In the genomic region with DNA sequence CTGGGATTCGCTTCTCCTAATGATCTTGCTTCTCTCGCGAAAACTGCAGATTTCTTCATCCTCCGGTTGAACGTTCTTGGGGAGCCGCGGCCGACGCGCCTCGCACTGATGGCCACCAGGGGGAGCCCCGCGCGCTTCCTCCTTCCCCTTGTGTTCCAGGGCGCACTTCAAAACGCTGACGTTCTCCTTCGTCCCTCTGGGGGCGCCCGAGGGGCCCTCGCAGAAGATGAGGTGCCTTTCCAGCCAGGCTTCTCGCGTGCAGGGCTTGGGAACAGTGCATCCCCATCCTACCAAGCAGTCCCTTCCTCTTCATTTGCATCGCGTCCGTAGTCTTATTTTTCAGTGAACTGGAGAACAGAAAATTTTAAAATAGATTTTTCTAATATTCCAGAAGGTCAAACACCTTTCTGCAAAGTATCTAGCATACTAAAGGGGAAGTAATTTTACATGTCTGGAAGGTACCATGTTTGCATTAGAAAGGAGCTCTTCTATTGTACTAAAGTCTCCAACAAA, we compare ENCODE assay signal across 8 cellular contexts. TPM values are rescaled to one million over a fixed set of nuclear protein-coding genes. Genes with fewer than 3 reads are reported as not detected.
DNase-seq lines count a peak whose midpoint lies in the region; ATAC-seq and TF ChIP-seq lines count a peak whose summit lies in the region.

No MANE protein-coding gene starts in this region.

- H3K4me1 ChIP-seq in GM23338 (ENCODE audit: insufficient read depth): peaks cover 9% of the 10 kb centered on the region
- peaks cover 6% of the 10 kb centered on the region for H3K4me1 ChIP-seq in Karpas-422 (ENCODE audit: low read length)
- peaks cover 24% of the 10 kb centered on the region for H3K4me1 ChIP-seq in osteoblast (ENCODE audit: insufficient read depth, low read length)
- peaks cover 0 to 35% (median 7%) of the 10 kb centered on the region in 4 donors for H3K4me1 ChIP-seq in tibial artery

- H3K79me2 ChIP-seq in GM23338 (replicated peaks; ENCODE audit: insufficient read depth) (no peaks in the 10 kb centered on the region), Karpas-422 (ENCODE audit: low read length) (no peaks in the 10 kb centered on the region), osteoblast (ENCODE audit: insufficient read depth, low read length) (no peaks in the 10 kb centered on the region)

- H3K9me2 ChIP-seq in GM23338 (ENCODE audit: insufficient read depth) (no peaks in the 10 kb centered on the region), Karpas-422 (replicated peaks; ENCODE audit: insufficient read depth, low read length) (no peaks in the 10 kb centered on the region)

- 0 out of 2 replicates have a peak, but pooled peaks cover 7% of the 10 kb centered on the region for H3F3A ChIP-seq in GM23338 (replicated peaks; ENCODE audit: low read depth)

- no peaks in the 10 kb centered on the region for H3K36me3 ChIP-seq in GM23338 (ENCODE audit: insufficient read depth)
- H3K36me3 ChIP-seq in Karpas-422 (ENCODE audit: insufficient read depth, low read length): no peaks in the 10 kb centered on the region
- no peaks in the 10 kb centered on the region for H3K36me3 ChIP-seq in osteoblast (ENCODE audit: insufficient read depth, low read length)
- no peaks in the 10 kb centered on the region for H3K36me3 ChIP-seq in tibial artery

- no peak overlapping the region for H3K9ac ChIP-seq in Karpas-422 (ENCODE audit: low read length)

- no peaks in the 10 kb centered on the region for H3K27me3 Mint-ChIP-seq in GM23338 (ENCODE audit: insufficient read depth, low read depth, poor library complexity)
- H3K27me3 Mint-ChIP-seq in activated T-helper 2 cell treated with anti-CD3 and anti-CD28 coated beads, Interferon-gamma antibody, Interleukin-2, Interleukin-4, amounts not matched to agents 10 μg/mL and 5 μg/mL and 100 μg/mL, durations not matched to agents 14 hours and 24 hours and 36 hours (ENCODE audit: low read depth): peaks cover 38% of the 10 kb centered on the region

- POLR2A ChIA-PET in RWPE1 (lab: Yijun Ruan, JAX; ENCODE audit: low non-redundant PET): interaction anchor here (0.7 kb wide), 1 partner anchor 17 kb away, joined by 3 read pairs; no protein-coding TSS in a partner anchor

- H4K20me1 ChIP-seq in GM23338 (replicated peaks; ENCODE audit: insufficient read depth) (no peaks in the 10 kb centered on the region), Karpas-422 (ENCODE audit: insufficient read depth, low read depth, low read length) (no peaks in the 10 kb centered on the region), osteoblast (ENCODE audit: insufficient read depth, low read length) (no peaks in the 10 kb centered on the region)

- H2AFZ ChIP-seq in GM23338 (no peak overlapping the region), Karpas-422 (ENCODE audit: low read length) (no peak overlapping the region), osteoblast (ENCODE audit: low read length) (peak overlapping the region; percentile 86)

- ATAC-seq in GM23338: peak; percentile 99

- H3K4me1 Mint-ChIP-seq in GM23338: peaks cover 13% of the 10 kb centered on the region; the same call in 2 of the 3 replicates
- peaks cover 13% of the 10 kb centered on the region for H3K4me1 Mint-ChIP-seq in activated T-helper 2 cell treated with anti-CD3 and anti-CD28 coated beads, Interferon-gamma antibody, Interleukin-2, Interleukin-4, amounts not matched to agents 10 μg/mL and 5 μg/mL and 100 μg/mL, durations not matched to agents 14 hours and 24 hours and 36 hours (ENCODE audit: low read depth)

- in situ Hi-C loops in G401 (cut with HindIII; ENCODE audit: low sequenced_read_pairs): no loop called here

- no peaks in the 10 kb centered on the region; the same call in 2 of the 3 replicates for H3K36me3 Mint-ChIP-seq in GM23338 (ENCODE audit: low read depth)
- H3K36me3 Mint-ChIP-seq in activated T-helper 2 cell treated with anti-CD3 and anti-CD28 coated beads, Interferon-gamma antibody, Interleukin-2, Interleukin-4, amounts not matched to agents 10 μg/mL and 5 μg/mL and 100 μg/mL, durations not matched to agents 14 hours and 24 hours and 36 hours (ENCODE audit: low read depth): no peaks in the 10 kb centered on the region

- no peaks in the 10 kb centered on the region for H3K9me3 Mint-ChIP-seq in GM23338
- H3K9me3 Mint-ChIP-seq in activated T-helper 2 cell treated with anti-CD3 and anti-CD28 coated beads, Interferon-gamma antibody, Interleukin-2, Interleukin-4, amounts not matched to agents 10 μg/mL and 5 μg/mL and 100 μg/mL, durations not matched to agents 14 hours and 24 hours and 36 hours: no peaks in the 10 kb centered on the region

- H3K27ac ChIP-seq in GM23338 (ENCODE audit: low read depth) (no peak overlapping the region), Karpas-422 (ENCODE audit: low read length) (no peak overlapping the region), RWPE1 (peak overlapping the region; percentile 31; the same call in 1 of the 2 replicates), osteoblast (ENCODE audit: low read depth, low read length) (peak overlapping the region; percentile 68), tibial artery (no peak overlapping the region)

- H3K9me3 ChIP-seq in Karpas-422 (ENCODE audit: low read length) (no peaks in the 10 kb centered on the region), osteoblast (ENCODE audit: low read depth, low read length) (no peaks in the 10 kb centered on the region), tibial artery (no peaks in the 10 kb centered on the region)

- intact Hi-C loops in activated T-helper 2 cell treated with anti-CD3 and anti-CD28 coated beads, Interferon-gamma antibody, Interleukin-2, Interleukin-4, amounts not matched to agents 10 μg/mL and 5 μg/mL and 100 μg/mL, durations not matched to agents 14 hours and 24 hours and 36 hours (cut with micrococcal nuclease): loop anchor here (1.0 to 2.0 kb wide), 3 partner anchors 14 to 59 kb away; no protein-coding TSS in a partner anchor
- intact Hi-C loops in tibial artery (cut with DNase I; ENCODE audit: low total_unique reads): loop anchor here (2.0 kb wide), 1 partner anchor 59 kb away; no protein-coding TSS in a partner anchor

- H3K27me3 ChIP-seq in GM23338 (ENCODE audit: insufficient read depth) (no peaks in the 10 kb centered on the region), Karpas-422 (ENCODE audit: low read length) (no peaks in the 10 kb centered on the region), osteoblast (ENCODE audit: insufficient read depth, low read length) (no peaks in the 10 kb centered on the region), tibial artery (no peaks in the 10 kb centered on the region)

- H3K4me2 ChIP-seq in GM23338: peak overlapping the region; percentile 61
- H3K4me2 ChIP-seq in Karpas-422 (ENCODE audit: low read depth, low read length, poor library complexity, severe bottlenecking): peak overlapping the region; percentile 47
- peak overlapping the region; percentile 77 for H3K4me2 ChIP-seq in osteoblast (ENCODE audit: insufficient read depth, low read length)

- TF ChIP-seq CTCF in GM23338 (conservative IDR thresholded peaks at IDR 0.05; ENCODE audit: low read depth in 2 of 2) (peak; percentile 100), RWPE1 (conservative IDR thresholded peaks at IDR 0.05; ENCODE audit: low read depth) (peak; percentile 99), osteoblast (IDR thresholded peaks at IDR 0.05; ENCODE audit: extremely low read depth, low read depth, low read length) (peak; percentile 100), tibial artery (IDR thresholded peaks at IDR 0.05) (peak; percentile 100)

- DNase-seq in G401 (ENCODE audit: low spot score): peak; percentile 90
- peak; percentile 95 for DNase-seq in GM23338 (ENCODE audit: low spot score)
- peak; percentile 95 for DNase-seq in Karpas-422
- DNase-seq in RWPE1 (ENCODE audit: low spot score): peak; percentile 93
- peak; percentile 80 for DNase-seq in activated T-helper 2 cell treated with anti-CD3 and anti-CD28 coated beads, Interferon-gamma antibody, Interleukin-2, Interleukin-4, amounts not matched to agents 10 μg/mL and 5 μg/mL and 100 μg/mL, durations not matched to agents 14 hours and 24 hours and 36 hours (ENCODE audit: low spot score)
- peak; percentile 78 for DNase-seq in foreskin melanocyte
- DNase-seq in osteoblast (ENCODE audit: insufficient read length, low spot score, missing footprints): peak; percentile 91
- DNase-seq in tibial artery: peak; percentile 87 to 92

- no peak overlapping the region for H3K27ac Mint-ChIP-seq in GM23338
- H3K27ac Mint-ChIP-seq in activated T-helper 2 cell treated with anti-CD3 and anti-CD28 coated beads, Interferon-gamma antibody, Interleukin-2, Interleukin-4, amounts not matched to agents 10 μg/mL and 5 μg/mL and 100 μg/mL, durations not matched to agents 14 hours and 24 hours and 36 hours: no peak overlapping the region

- CTCF ChIA-PET in RWPE1 (lab: Yijun Ruan, JAX): interaction anchor here (0.6 to 3.7 kb wide), 27 partner anchors 8 to 949 kb away, joined by 3 to 42 read pairs (median 5); a partner anchor contains a TSS

- peak overlapping the region; percentile 37; the same call in 2 of the 3 replicates for H3K4me3 Mint-ChIP-seq in GM23338
- H3K4me3 Mint-ChIP-seq in activated T-helper 2 cell treated with anti-CD3 and anti-CD28 coated beads, Interferon-gamma antibody, Interleukin-2, Interleukin-4, amounts not matched to agents 10 μg/mL and 5 μg/mL and 100 μg/mL, durations not matched to agents 14 hours and 24 hours and 36 hours (ENCODE audit: low read depth): no peak overlapping the region

- H3K4me3 ChIP-seq in GM23338: peak overlapping the region; percentile 1; the same call in 1 of the 2 replicates
- no peak overlapping the region for H3K4me3 ChIP-seq in Karpas-422 (ENCODE audit: low read length)
- H3K4me3 ChIP-seq in osteoblast (ENCODE audit: insufficient read depth, low read length): peak overlapping the region; percentile 49
- no peak overlapping the region for H3K4me3 ChIP-seq in tibial artery

RNA-seq across cellular contexts. Expression of a gene that starts 22.5 kb away (rescaled TPM):
- total RNA-seq in G401 (2014; rRNA removed; shearing (Covaris generic)): 16.6 and 37.4 TPM in 2 replicates
- total RNA-seq in GM23338 (2014; rRNA removed; shearing (Covaris generic)): 30.7 and 39.3 TPM in 2 replicates
- 49.8 and 51.3 TPM in 2 replicates for polyA plus RNA-seq in GM23338 (2016; fragmentation: Nextera tagmentation; extraction: Ambion mirVana)
- 0.43 and 1.3 TPM in 2 replicates for total RNA-seq in Karpas-422 (2014; rRNA removed; shearing (Covaris generic); ENCODE audit: low replicate concordance)
- 0.57 and 1.4 TPM in 2 replicates for total RNA-seq in activated T-helper 2 cell treated with anti-CD3 and anti-CD28 coated beads, Interferon-gamma antibody, Interleukin-2, Interleukin-4, amounts not matched to agents 10 μg/mL and 5 μg/mL and 100 μg/mL, durations not matched to agents 14 hours and 24 hours and 36 hours
- 1.8 and 2.2 TPM in 2 replicates for total RNA-seq in osteoblast

RNA-seq across cellular contexts. Expression of a gene that starts 36.8 kb away (rescaled TPM):
- 142 and 176 TPM in 2 replicates for total RNA-seq in G401 (2014; rRNA removed; shearing (Covaris generic))
- total RNA-seq in GM23338 (2014; rRNA removed; shearing (Covaris generic)): 52.5 and 75.3 TPM in 2 replicates
- polyA plus RNA-seq in GM23338 (2016; fragmentation: Nextera tagmentation; extraction: Ambion mirVana): 182 and 204 TPM in 2 replicates
- total RNA-seq in Karpas-422 (2014; rRNA removed; shearing (Covaris generic); ENCODE audit: low replicate concordance): 72.6 and 86.4 TPM in 2 replicates
- 168 and 174 TPM in 2 replicates for total RNA-seq in activated T-helper 2 cell treated with anti-CD3 and anti-CD28 coated beads, Interferon-gamma antibody, Interleukin-2, Interleukin-4, amounts not matched to agents 10 μg/mL and 5 μg/mL and 100 μg/mL, durations not matched to agents 14 hours and 24 hours and 36 hours
- total RNA-seq in osteoblast: 149 and 177 TPM in 2 replicates

RNA-seq across cellular contexts. Expression of a gene that starts 46.8 kb away (rescaled TPM):
- total RNA-seq in G401 (2014; rRNA removed; shearing (Covaris generic)): 4.8 and 6.4 TPM in 2 replicates
- 15.2 and 15.9 TPM in 2 replicates for total RNA-seq in GM23338 (2014; rRNA removed; shearing (Covaris generic))
- polyA plus RNA-seq in GM23338 (2016; fragmentation: Nextera tagmentation; extraction: Ambion mirVana): 6.4 and 6.9 TPM in 2 replicates
- 4.5 and 4.6 TPM in 2 replicates for total RNA-seq in Karpas-422 (2014; rRNA removed; shearing (Covaris generic); ENCODE audit: low replicate concordance)
- total RNA-seq in activated T-helper 2 cell treated with anti-CD3 and anti-CD28 coated beads, Interferon-gamma antibody, Interleukin-2, Interleukin-4, amounts not matched to agents 10 μg/mL and 5 μg/mL and 100 μg/mL, durations not matched to agents 14 hours and 24 hours and 36 hours: 17.1 and 18.8 TPM in 2 replicates
- 14.8 and 16.5 TPM in 2 replicates for total RNA-seq in osteoblast

RNA-seq across cellular contexts. Expression of a gene that starts 59.3 kb away (rescaled TPM):
- total RNA-seq in G401 (2014; rRNA removed; shearing (Covaris generic)): 0.58 and 4.6 TPM in 2 replicates
- 0.24 and 0.47 TPM in 2 replicates for total RNA-seq in GM23338 (2014; rRNA removed; shearing (Covaris generic))
- polyA plus RNA-seq in GM23338 (2016; fragmentation: Nextera tagmentation; extraction: Ambion mirVana): 0.44 TPM in 1 of 2 replicates, not detected in the other
- total RNA-seq in Karpas-422 (2014; rRNA removed; shearing (Covaris generic); ENCODE audit: low replicate concordance): 0.07 and 0.18 TPM in 2 replicates
- total RNA-seq in activated T-helper 2 cell treated with anti-CD3 and anti-CD28 coated beads, Interferon-gamma antibody, Interleukin-2, Interleukin-4, amounts not matched to agents 10 μg/mL and 5 μg/mL and 100 μg/mL, durations not matched to agents 14 hours and 24 hours and 36 hours: 0.07 TPM in 1 of 2 replicates, not detected in the other
- total RNA-seq in osteoblast: 0.36 and 0.59 TPM in 2 replicates

Comparison
In these comparisons a context has a peak if more than half of its experiments do, and no peak if none do; other contexts are left out.
1. H3K27ac ChIP-seq: peak in RWPE1 (single experiment) and osteoblast (single experiment); none in GM23338 (single experiment), Karpas-422 (single experiment) and tibial artery (0 of 2).
2. H3K4me3 ChIP-seq: peak in GM23338 (single experiment) and osteoblast (single experiment); none in Karpas-422 (single experiment) and tibial artery (0 of 2).
3. Peak in every context shown above with its lines, with median percentiles within 50 percentile points of each other: DNase-seq, H3K4me2 ChIP-seq and CTCF ChIP-seq.